21 cellular contexts compared by ENCODE assay signal in the genomic region with DNA sequence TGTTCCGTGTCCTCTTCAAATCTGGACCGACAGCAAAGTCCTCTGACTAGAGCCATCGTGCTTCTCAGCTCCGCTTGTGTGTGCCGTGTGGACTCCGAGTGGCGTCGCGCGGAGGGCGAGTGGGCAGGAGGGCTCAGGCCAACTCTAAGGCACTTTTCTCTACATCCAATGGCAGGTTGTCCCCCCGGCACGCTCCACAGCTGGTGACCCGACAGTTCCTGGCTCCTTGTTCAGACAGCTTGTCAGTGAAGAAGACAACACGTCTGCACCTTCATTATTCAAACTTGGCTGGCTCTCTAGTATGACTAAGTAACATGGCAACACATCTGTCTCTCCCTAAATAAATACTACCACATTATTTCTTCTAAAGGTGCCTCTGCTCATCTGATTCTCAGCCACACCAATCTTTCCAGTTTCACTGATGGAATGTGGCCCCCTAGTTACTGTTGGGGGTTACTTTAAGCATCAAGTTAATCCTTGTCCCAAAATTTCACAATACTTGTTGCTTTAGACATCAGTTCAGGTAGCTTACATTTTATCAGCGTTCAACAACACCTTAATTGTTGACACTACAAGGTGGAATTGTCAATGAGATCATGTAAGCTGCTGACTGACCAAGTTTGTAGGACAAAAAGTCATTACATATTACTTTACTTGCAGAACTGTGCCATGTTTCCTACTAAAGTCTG. TPM values are rescaled to one million over a fixed set of nuclear protein-coding genes. Genes with fewer than 3 reads are reported as not detected.
DNase-seq lines count a peak whose midpoint lies in the region; ATAC-seq and TF ChIP-seq lines count a peak whose summit lies in the region.
"Had no signal": no experiment of that assay in that cellular context is flagged by ENCODE, and none has a peak within 500 bp of the region (broad histone marks: within the 10 kb centered on the region; RNA-seq: fewer than 3 reads in every experiment).

No MANE protein-coding gene starts in this region.

- H3K9ac ChIP-seq in PC-3 (ENCODE audit: low read length), result no peak overlapping the region

- no peaks in the 10 kb centered on the region for H3K27me3 ChIP-seq in right atrium auricular region
- H3K27me3 ChIP-seq in PC-3 (ENCODE audit: low read length), result no peaks in the 10 kb centered on the region

- H3F3A ChIP-seq in PC-3 (ENCODE audit: low read length, unreplicated experiment), result no peaks in the 10 kb centered on the region

- no peaks in the 10 kb centered on the region for H3K27me3 Mint-ChIP-seq in activated T-helper 1 cell treated with anti-CD3 and anti-CD28 coated beads, Interleukin-12 subunit alpha, Interleukin-12 subunit beta, Interleukin-2, Interleukin-4 antibody, amounts not matched to agents 30 ng/mL and 10 ng/mL and 1 ng/mL, durations not matched to agents 14 hours and 24 hours and 36 hours (ENCODE audit: insufficient read depth)
- H3K27me3 Mint-ChIP-seq in stimulated activated naive B cell treated with anti-CD40 and anti-IgM and Interleukin-4, amounts not matched to agents 10 μg/mL and 1 μg/mL and 100 μg/mL, for 72 hours, result no peaks in the 10 kb centered on the region
- H3K27me3 Mint-ChIP-seq: activated T-helper 17 cell treated with anti-CD3 and anti-CD28 coated beads, Interleukin-2, amount 50 U/mL, for 72 hours had no signal

- CTCF ChIA-PET in PC-3 (lab: Charles Lee), result interaction anchor here (0.5 to 1.1 kb wide), 3 partner anchors 7 to 223 kb away, joined by 3 to 4 read pairs (median 4); no protein-coding TSS in a partner anchor

- H3K9me3 ChIP-seq in right atrium auricular region (no peaks in the 10 kb centered on the region), PC-3 (ENCODE audit: low read length) (no peaks in the 10 kb centered on the region)

- ATAC-seq in Right ventricle myocardium inferior (peak; percentile 33), PC-3 (no peak)
- ATAC-seq in stimulated activated naive B cell treated with anti-CD40 and anti-IgM and Interleukin-4, amounts not matched to agents 10 μg/mL and 1 μg/mL and 100 μg/mL, for 72 hours (replicated peaks), result no peak
- ATAC-seq: activated T-helper 17 cell treated with anti-CD3 and anti-CD28 coated beads, Interleukin-2, amount 50 U/mL, for 72 hours; HCT116; sciatic nerve had no signal

- H3K36me3 ChIP-seq in right atrium auricular region (peaks cover 62% of the 10 kb centered on the region), PC-3 (ENCODE audit: low read depth, low read length) (peaks cover 63% of the 10 kb centered on the region)

- peaks cover 46% of the 10 kb centered on the region for H3K36me3 Mint-ChIP-seq in activated T-helper 1 cell treated with anti-CD3 and anti-CD28 coated beads, Interleukin-12 subunit alpha, Interleukin-12 subunit beta, Interleukin-2, Interleukin-4 antibody, amounts not matched to agents 30 ng/mL and 10 ng/mL and 1 ng/mL, durations not matched to agents 14 hours and 24 hours and 36 hours (ENCODE audit: low read depth)
- peaks cover 27 to 36% of the 10 kb centered on the region in 2 donors for H3K36me3 Mint-ChIP-seq in stimulated activated naive B cell treated with anti-CD40 and anti-IgM and Interleukin-4, amounts not matched to agents 10 μg/mL and 1 μg/mL and 100 μg/mL, for 72 hours

- POLR2A ChIA-PET in PC-3 (lab: Charles Lee; ENCODE audit: unreplicated experiment), result no interaction called here

- BruUV-seq in PC-3 (replicated peaks; lab: Mats Ljungman, UMichigan), result no TSS peak

- H3K79me2 ChIP-seq in PC-3 (ENCODE audit: low read length), result 0 out of 2 replicates have a peak, but pooled peaks cover 10% of the 10 kb centered on the region

- peaks cover 8% of the 10 kb centered on the region; the same call in 1 of the 2 replicates for H4K20me1 ChIP-seq in PC-3 (ENCODE audit: low read length)

- no peaks in the 10 kb centered on the region for H3K9me3 Mint-ChIP-seq in activated T-helper 1 cell treated with anti-CD3 and anti-CD28 coated beads, Interleukin-12 subunit alpha, Interleukin-12 subunit beta, Interleukin-2, Interleukin-4 antibody, amounts not matched to agents 30 ng/mL and 10 ng/mL and 1 ng/mL, durations not matched to agents 14 hours and 24 hours and 36 hours
- H3K9me3 Mint-ChIP-seq in stimulated activated naive B cell treated with anti-CD40 and anti-IgM and Interleukin-4, amounts not matched to agents 10 μg/mL and 1 μg/mL and 100 μg/mL, for 72 hours, result no peaks in the 10 kb centered on the region
- H3K9me3 Mint-ChIP-seq: activated T-helper 17 cell treated with anti-CD3 and anti-CD28 coated beads, Interleukin-2, amount 50 U/mL, for 72 hours had no signal

- peak overlapping the region; percentile 1 for H3K27ac Mint-ChIP-seq in activated T-helper 1 cell treated with anti-CD3 and anti-CD28 coated beads, Interleukin-12 subunit alpha, Interleukin-12 subunit beta, Interleukin-2, Interleukin-4 antibody, amounts not matched to agents 30 ng/mL and 10 ng/mL and 1 ng/mL, durations not matched to agents 14 hours and 24 hours and 36 hours
- H3K27ac Mint-ChIP-seq in stimulated activated naive B cell treated with anti-CD40 and anti-IgM and Interleukin-4, amounts not matched to agents 10 μg/mL and 1 μg/mL and 100 μg/mL, for 72 hours, result peak overlapping the region; percentile 17
- H3K27ac Mint-ChIP-seq: activated T-helper 17 cell treated with anti-CD3 and anti-CD28 coated beads, Interleukin-2, amount 50 U/mL, for 72 hours had no signal

- no peak overlapping the region for H3K4me3 Mint-ChIP-seq in activated T-helper 1 cell treated with anti-CD3 and anti-CD28 coated beads, Interleukin-12 subunit alpha, Interleukin-12 subunit beta, Interleukin-2, Interleukin-4 antibody, amounts not matched to agents 30 ng/mL and 10 ng/mL and 1 ng/mL, durations not matched to agents 14 hours and 24 hours and 36 hours
- no peak overlapping the region for H3K4me3 Mint-ChIP-seq in stimulated activated naive B cell treated with anti-CD40 and anti-IgM and Interleukin-4, amounts not matched to agents 10 μg/mL and 1 μg/mL and 100 μg/mL, for 72 hours
- H3K4me3 Mint-ChIP-seq: activated T-helper 17 cell treated with anti-CD3 and anti-CD28 coated beads, Interleukin-2, amount 50 U/mL, for 72 hours had no signal

- TF ChIP-seq CTCF in right atrium auricular region (IDR thresholded peaks at IDR 0.05), result no peak
- no peak for TF ChIP-seq CTCF in PC-3 (conservative IDR thresholded peaks at IDR 0.05; ENCODE audit: low read depth, low read length)

- DNase-seq in Right ventricle myocardium inferior (ENCODE audit: missing footprints) (no peak), cardiac septum (ENCODE audit: low spot score) (no peak), right atrium auricular region (ENCODE audit: low spot score) (no peak), PC-3 (no peak), COLO829 (ENCODE audit: low spot score) (no peak), NOMO-1 treated with dmso at 0.1 percent for 144 hours (lab: John Stamatoyannopoulos, UW; ENCODE audit: unreplicated experiment) (no peak)
- DNase-seq in activated T-helper 1 cell treated with anti-CD3 and anti-CD28 coated beads, Interleukin-12 subunit alpha, Interleukin-12 subunit beta, Interleukin-2, Interleukin-4 antibody, amounts not matched to agents 30 ng/mL and 10 ng/mL and 1 ng/mL, durations not matched to agents 14 hours and 24 hours and 36 hours (ENCODE audit: low spot score), result no peak
- no peak for DNase-seq in stimulated activated naive B cell treated with anti-CD40 and anti-IgM and Interleukin-4, amounts not matched to agents 10 μg/mL and 1 μg/mL and 100 μg/mL, for 72 hours
- DNase-seq: COR-L47, hippocampal formation, KG1, kidney glomerular epithelial cell, midbrain, NCI-H187 treated with DMSO at 0.1 percent for 48 hours, SHP77 had no signal

- H3K4me2 ChIP-seq in PC-3 (ENCODE audit: low read length), result no peak overlapping the region

- intact Hi-C loops in Right ventricle myocardium inferior (cut with DNase I) (no loop called here), cardiac septum (cut with DNase I) (no loop called here), PC-3 (cut with micrococcal nuclease) (no loop called here)
- intact Hi-C loops in activated T-helper 1 cell treated with anti-CD3 and anti-CD28 coated beads, Interleukin-12 subunit alpha, Interleukin-12 subunit beta, Interleukin-2, Interleukin-4 antibody, amounts not matched to agents 30 ng/mL and 10 ng/mL and 1 ng/mL, durations not matched to agents 14 hours and 24 hours and 36 hours (cut with micrococcal nuclease), result no loop called here

- peaks cover 40% of the 10 kb centered on the region for H3K4me1 Mint-ChIP-seq in activated T-helper 1 cell treated with anti-CD3 and anti-CD28 coated beads, Interleukin-12 subunit alpha, Interleukin-12 subunit beta, Interleukin-2, Interleukin-4 antibody, amounts not matched to agents 30 ng/mL and 10 ng/mL and 1 ng/mL, durations not matched to agents 14 hours and 24 hours and 36 hours (ENCODE audit: low read depth)
- H3K4me1 Mint-ChIP-seq in stimulated activated naive B cell treated with anti-CD40 and anti-IgM and Interleukin-4, amounts not matched to agents 10 μg/mL and 1 μg/mL and 100 μg/mL, for 72 hours, result no peaks in the 10 kb centered on the region

- H3K27ac ChIP-seq in right atrium auricular region (peak overlapping the region; percentile 36 to 37), PC-3 (ENCODE audit: low read length) (no peak overlapping the region)
- H3K27ac ChIP-seq: VCaP had no signal

- H3K4me3 ChIP-seq in right atrium auricular region, result no peak overlapping the region
- H3K4me3 ChIP-seq in PC-3 (ENCODE audit: low read length), result no peak overlapping the region

- no peaks in the 10 kb centered on the region for H3K9me2 ChIP-seq in PC-3 (replicated peaks; ENCODE audit: low read length)

- H3K4me1 ChIP-seq in right atrium auricular region, result peaks cover 0 to 13% of the 10 kb centered on the region in 2 donors
- peaks cover 5% of the 10 kb centered on the region for H3K4me1 ChIP-seq in PC-3 (ENCODE audit: insufficient read depth, low read length)

- no peak overlapping the region for H2AFZ ChIP-seq in PC-3 (ENCODE audit: low read length)

RNA-seq across cellular contexts. Expression of gene COG1, which starts 15.4 kb away (rescaled TPM):
- total RNA-seq in Right ventricle myocardium inferior, result 49.3 TPM
- 48.5 TPM for total RNA-seq in cardiac septum
- total RNA-seq in activated T-helper 1 cell treated with anti-CD3 and anti-CD28 coated beads, Interleukin-12 subunit alpha, Interleukin-12 subunit beta, Interleukin-2, Interleukin-4 antibody, amounts not matched to agents 30 ng/mL and 10 ng/mL and 1 ng/mL, durations not matched to agents 14 hours and 24 hours and 36 hours, result 34.3 and 37.1 TPM in 2 replicates
- 10 to 100 TPM; 17.3 to 21.3 TPM for total RNA-seq in right atrium auricular region
- 24.1 and 31.6 TPM in 2 replicates for total RNA-seq in PC-3 (2014; rRNA removed)

RNA-seq across cellular contexts. Expression of gene SSTR2, which starts 43.5 kb away (rescaled TPM):
- 0.73 TPM for total RNA-seq in Right ventricle myocardium inferior
- 0.59 TPM for total RNA-seq in cardiac septum
- total RNA-seq in activated T-helper 1 cell treated with anti-CD3 and anti-CD28 coated beads, Interleukin-12 subunit alpha, Interleukin-12 subunit beta, Interleukin-2, Interleukin-4 antibody, amounts not matched to agents 30 ng/mL and 10 ng/mL and 1 ng/mL, durations not matched to agents 14 hours and 24 hours and 36 hours, result 0.29 and 0.44 TPM in 2 replicates
- total RNA-seq in right atrium auricular region, result 1 to 10 TPM in 1 of 2 donors, under 1 TPM in 1; 0.20 to 1.1 TPM
- total RNA-seq in PC-3 (2014; rRNA removed), result not detected in 2 replicates

RNA-seq across cellular contexts. Expression of gene CPSF4L, which starts 53.4 kb away (rescaled TPM):
- not detected for total RNA-seq in Right ventricle myocardium inferior
- total RNA-seq in cardiac septum, result not detected
- total RNA-seq in activated T-helper 1 cell treated with anti-CD3 and anti-CD28 coated beads, Interleukin-12 subunit alpha, Interleukin-12 subunit beta, Interleukin-2, Interleukin-4 antibody, amounts not matched to agents 30 ng/mL and 10 ng/mL and 1 ng/mL, durations not matched to agents 14 hours and 24 hours and 36 hours, result not detected in 2 replicates
- not detected for total RNA-seq in right atrium auricular region
- not detected in 2 replicates for total RNA-seq in PC-3 (2014; rRNA removed)
- total RNA-seq: activated T-helper 17 cell treated with anti-CD3 and anti-CD28 coated beads, Interleukin-2, amount 50 U/mL, for 72 hours; NCI-H460; sciatic nerve; T-helper 1 cell treated with Interleukin-12 subunit alpha and Interleukin-12 subunit beta and Interleukin-4 antibody, amounts not matched to agents 30 ng/mL and 1 ng/mL, for 36 hours had no signal
